Comparison of ENCODE assay signal across 16 cellular contexts in the genomic region with DNA sequence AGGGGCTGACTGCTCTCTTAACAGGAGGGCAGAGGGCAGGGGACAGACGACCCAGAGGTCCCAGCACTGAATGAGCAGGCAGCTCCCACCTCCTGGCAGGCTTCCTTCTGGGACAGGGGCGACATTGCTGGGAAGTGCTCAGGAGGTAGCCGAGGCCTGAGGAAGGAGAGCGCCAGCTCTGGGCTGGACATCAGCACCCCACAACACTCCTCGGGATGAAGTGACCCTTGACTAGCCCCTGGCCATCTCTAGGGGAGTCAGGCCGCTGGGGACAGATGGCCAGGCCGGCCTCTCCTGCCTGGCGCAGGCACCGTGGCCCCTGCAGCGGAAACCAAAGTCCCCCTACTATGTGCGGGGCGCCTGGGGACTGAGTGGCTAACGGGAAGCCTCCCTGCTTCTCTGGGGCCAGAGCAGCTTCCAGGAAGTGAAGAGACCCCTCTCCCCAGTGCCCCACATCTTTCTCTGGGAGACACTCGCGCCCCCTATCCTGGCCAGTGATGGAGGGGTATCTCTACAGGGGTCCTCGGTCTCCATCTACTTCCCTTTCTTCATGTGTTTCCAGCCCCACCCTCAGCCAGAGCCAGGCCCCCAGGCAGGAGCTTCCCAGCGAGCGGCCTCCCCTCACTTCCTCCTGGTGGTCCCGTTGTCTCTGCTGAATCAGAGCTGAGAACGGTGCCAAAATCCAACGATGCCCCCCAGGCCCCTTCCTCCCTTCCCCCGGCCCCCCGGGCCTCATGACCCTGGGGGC. TPM values are rescaled to one million over a fixed set of nuclear protein-coding genes. Genes with fewer than 3 reads are reported as not detected.
DNase-seq lines count a peak whose midpoint lies in the region; ATAC-seq, FAIRE-seq and TF ChIP-seq lines count a peak whose summit lies in the region.
"Had no signal": no experiment of that assay in that cellular context is flagged by ENCODE, and none has a peak within 500 bp of the region (broad histone marks: within the 10 kb centered on the region; RNA-seq: fewer than 3 reads in every experiment).

No MANE protein-coding gene starts in this region.

- H3K4me3 ChIP-seq in HCT116 (replicated peaks in 1 of 2; ENCODE audit: low read depth in 1 of 2, low read length in 2 of 2) (no peak overlapping the region), endothelial cell of umbilical vein (replicated peaks in 1 of 3; ENCODE audit: insufficient read depth in 1 of 3, low read depth in 1 of 3, low read length in 3 of 3) (no peak overlapping the region), OCI-LY7 (ENCODE audit: low read depth, low read length, poor library complexity, severe bottlenecking) (no peak overlapping the region)
- H3K4me3 ChIP-seq: A549, GM23248, MG63 had no signal

- H3K79me2 ChIP-seq in HCT116 (ENCODE audit: insufficient read depth, low read length) (no peaks in the 10 kb centered on the region), endothelial cell of umbilical vein (ENCODE audit: control insufficient read depth, insufficient read depth, low read length) (no peaks in the 10 kb centered on the region), OCI-LY7 (ENCODE audit: insufficient read depth, low read depth, low read length) (no peaks in the 10 kb centered on the region)

- no peaks in the 10 kb centered on the region for H3K9me2 ChIP-seq in HCT116 (ENCODE audit: insufficient read depth)
- no peaks in the 10 kb centered on the region for H3K9me2 ChIP-seq in OCI-LY7 (ENCODE audit: insufficient read depth, low read length)

- CTCF ChIA-PET in HCT116 (lab: Charles Lee) (no interaction called here), endothelial cell of umbilical vein (lab: Charles Lee) (interaction anchor here (1.2 kb wide), 1 partner anchor 10 kb away, joined by 3 read pairs; no protein-coding TSS in a partner anchor), OCI-LY7 (lab: Charles Lee; ENCODE audit: unreplicated experiment) (no interaction called here)

- no peak for ATAC-seq in activated naive CD8-positive, alpha-beta T cell treated with anti-CD3 and anti-CD28 coated beads, Interleukin-2, amount 50 U/mL, for 24 hours
- ATAC-seq in HCT116 (no peak), HG03196 (IDR thresholded peaks at IDR 0.05; ENCODE audit: unreplicated experiment) (no peak)
- no peak for ATAC-seq in stimulated activated naive B cell treated with anti-CD40 and anti-IgM and Interleukin-4, amounts not matched to agents 10 μg/mL and 1 μg/mL and 100 μg/mL, for 72 hours (replicated peaks)
- ATAC-seq: A549 had no signal

- H3K27ac Mint-ChIP-seq in activated naive CD8-positive, alpha-beta T cell = no peak overlapping the region
- H3K27ac Mint-ChIP-seq in activated naive CD8-positive, alpha-beta T cell treated with anti-CD3 and anti-CD28 coated beads, Interleukin-2, amount 50 U/mL, for 24 hours = no peak overlapping the region
- H3K27ac Mint-ChIP-seq in stimulated activated naive B cell treated with anti-CD40 and anti-IgM and Interleukin-4, amounts not matched to agents 10 μg/mL and 1 μg/mL and 100 μg/mL, for 72 hours = no peak overlapping the region

- intact Hi-C loops in HCT116 (cut with micrococcal nuclease) = no loop called here
- intact Hi-C loops in endothelial cell of umbilical vein (cut with micrococcal nuclease) = no loop called here
- intact Hi-C loops in OCI-LY7 (cut with micrococcal nuclease; ENCODE audit: unreplicated experiment) = no loop called here

- dilution Hi-C loops in endothelial cell of umbilical vein (cut with MboI; ENCODE audit: extremely low pct_ligation_motif_present, low sequenced_read_pairs) = no loop called here

- peaks cover 22% of the 10 kb centered on the region for H3K4me1 Mint-ChIP-seq in activated naive CD8-positive, alpha-beta T cell (ENCODE audit: low read depth)
- H3K4me1 Mint-ChIP-seq in activated naive CD8-positive, alpha-beta T cell treated with anti-CD3 and anti-CD28 coated beads, Interleukin-2, amount 50 U/mL, for 24 hours = peaks cover 19% of the 10 kb centered on the region
- H3K4me1 Mint-ChIP-seq in stimulated activated naive B cell treated with anti-CD40 and anti-IgM and Interleukin-4, amounts not matched to agents 10 μg/mL and 1 μg/mL and 100 μg/mL, for 72 hours = peaks cover 18 to 39% of the 10 kb centered on the region in 2 donors

- POLR2A ChIA-PET in HCT116 (lab: Charles Lee) = no interaction called here
- POLR2A ChIA-PET in endothelial cell of umbilical vein (lab: Charles Lee) = no interaction called here
- POLR2A ChIA-PET in OCI-LY7 (lab: Charles Lee) = no interaction called here

- H3K9ac ChIP-seq in HCT116 (ENCODE audit: low read length) (no peak overlapping the region), endothelial cell of umbilical vein (replicated peaks; ENCODE audit: extremely low read depth, insufficient read depth, low read length) (no peak overlapping the region)
- H3K9ac ChIP-seq: GM23248 had no signal

- RAD21 ChIA-PET in HCT116 (lab: Charles Lee; ENCODE audit: low non-redundant PET in 1 of 2, low total read pairs in 2 of 2, uncharacterized antibody in 2 of 2, unreplicated experiment in 2 of 2) = no interaction called here

- H3K36me3 ChIP-seq in HCT116 (ENCODE audit: control insufficient read depth in 1 of 2, insufficient read depth in 2 of 2, low read length in 2 of 2) = no peaks in the 10 kb centered on the region
- H3K36me3 ChIP-seq in endothelial cell of umbilical vein (ENCODE audit: control insufficient read depth in 2 of 2, extremely low read depth in 1 of 2, insufficient read depth in 2 of 2, low read length in 2 of 2) = no peaks in the 10 kb centered on the region
- no peaks in the 10 kb centered on the region for H3K36me3 ChIP-seq in OCI-LY7 (ENCODE audit: insufficient read depth, low read length)
- H3K36me3 ChIP-seq: MG63 had no signal

- H3K9me3 ChIP-seq in HCT116 (ENCODE audit: control insufficient read depth in 1 of 2, insufficient read depth in 1 of 2, low read depth in 1 of 2, low read length in 2 of 2) (no peaks in the 10 kb centered on the region), endothelial cell of umbilical vein (replicated peaks; ENCODE audit: control insufficient read depth, insufficient read depth, low read length) (no peaks in the 10 kb centered on the region), OCI-LY7 (ENCODE audit: low read length) (no peaks in the 10 kb centered on the region)
- H3K9me3 ChIP-seq: A549, MG63 had no signal

- peak overlapping the region; percentile 17 for H3K4me3 Mint-ChIP-seq in activated naive CD8-positive, alpha-beta T cell
- H3K4me3 Mint-ChIP-seq in activated naive CD8-positive, alpha-beta T cell treated with anti-CD3 and anti-CD28 coated beads, Interleukin-2, amount 50 U/mL, for 24 hours = no peak overlapping the region
- H3K4me3 Mint-ChIP-seq in stimulated activated naive B cell treated with anti-CD40 and anti-IgM and Interleukin-4, amounts not matched to agents 10 μg/mL and 1 μg/mL and 100 μg/mL, for 72 hours = peak overlapping the region; percentile 29 to 39

- H4K20me1 ChIP-seq in HCT116 (ENCODE audit: insufficient read depth) (no peaks in the 10 kb centered on the region), endothelial cell of umbilical vein (replicated peaks; ENCODE audit: control insufficient read depth, extremely low read depth, insufficient read depth, low read length) (no peaks in the 10 kb centered on the region), OCI-LY7 (ENCODE audit: insufficient read depth, low read length) (no peaks in the 10 kb centered on the region)

- FAIRE-seq in endothelial cell of umbilical vein (lab: Jason Lieb, UNC) = no peak
- FAIRE-seq: A549 had no signal

- peaks cover 10 to 31% of the 10 kb centered on the region in 2 experiments for H3K4me1 ChIP-seq in HCT116 (ENCODE audit: control insufficient read depth in 1 of 2, insufficient read depth in 2 of 2, low read length in 2 of 2)
- H3K4me1 ChIP-seq in endothelial cell of umbilical vein (ENCODE audit: control insufficient read depth, extremely low read depth, insufficient read depth, low read length) = peaks cover 7% of the 10 kb centered on the region
- H3K4me1 ChIP-seq in OCI-LY7 (ENCODE audit: insufficient read depth, low read length, poor library complexity, severe bottlenecking) = peaks cover 14% of the 10 kb centered on the region

- no peak for DNase-seq in activated naive CD8-positive, alpha-beta T cell treated with anti-CD3 and anti-CD28 coated beads, Interleukin-2, amount 50 U/mL, for 24 hours
- DNase-seq in HCT116 (ENCODE audit: low read depth, low spot score) (no peak), endothelial cell of umbilical vein (ENCODE audit: low read depth, low spot score) (no peak), OCI-LY7 (ENCODE audit: low spot score) (no peak)
- DNase-seq in stimulated activated naive B cell treated with anti-CD40 and anti-IgM and Interleukin-4, amounts not matched to agents 10 μg/mL and 1 μg/mL and 100 μg/mL, for 72 hours = no peak
- no peak for DNase-seq in activated T-cell treated with anti-CD3 and anti-CD28 coated beads, Interleukin-2, amount 50 U/mL, for 48 hours
- DNase-seq: AML-193; GM23248; MG63; NCI-H1092 treated with DMSO at 0.1 percent for 48 hours; NCI-H1694 treated with DMSO at 0.1 percent for 48 hours; NCI-H345; NK-92 treated with Interleukin-12 subunit alpha and Interleukin-12 subunit beta, amount 100 ng/mL, for 24 hours had no signal

- TF ChIP-seq CTCF in HCT116 (IDR thresholded peaks at IDR 0.05 in 2 of 3, conservative IDR thresholded peaks at IDR 0.05 in 1 of 3; ENCODE audit: borderline replicate concordance in 1 of 3, insufficient read depth in 1 of 3, low read depth in 2 of 3, low read length in 2 of 3) (no peak), endothelial cell of umbilical vein (IDR thresholded peaks at IDR 0.05; ENCODE audit: extremely low read depth in 1 of 2, insufficient read depth in 1 of 2, low read depth in 1 of 2, low read length in 2 of 2) (no peak), OCI-LY7 (conservative IDR thresholded peaks at IDR 0.05; ENCODE audit: low read length) (no peak)

- no peaks in the 10 kb centered on the region for H3K36me3 Mint-ChIP-seq in activated naive CD8-positive, alpha-beta T cell
- no peaks in the 10 kb centered on the region for H3K36me3 Mint-ChIP-seq in activated naive CD8-positive, alpha-beta T cell treated with anti-CD3 and anti-CD28 coated beads, Interleukin-2, amount 50 U/mL, for 24 hours (ENCODE audit: low read depth)
- peaks cover 10 to 16% of the 10 kb centered on the region in 2 donors for H3K36me3 Mint-ChIP-seq in stimulated activated naive B cell treated with anti-CD40 and anti-IgM and Interleukin-4, amounts not matched to agents 10 μg/mL and 1 μg/mL and 100 μg/mL, for 72 hours

- H3K27ac ChIP-seq in HCT116 (ENCODE audit: low read depth, low read length) = no peak overlapping the region; the same call in 1 of the 2 replicates
- H3K27ac ChIP-seq in endothelial cell of umbilical vein (ENCODE audit: insufficient read depth, low read depth, low read length) = no peak overlapping the region
- H3K27ac ChIP-seq in OCI-LY7 (ENCODE audit: low read depth, low read length, poor library complexity, severe bottlenecking) = no peak overlapping the region
- H3K27ac ChIP-seq: A549, GM23248 had no signal

- TF ChIP-seq POLR2A in HCT116 (IDR thresholded peaks at IDR 0.05; ENCODE audit: borderline replicate concordance, extremely low read depth, insufficient read depth, insufficient read length) (no peak), endothelial cell of umbilical vein (IDR thresholded peaks at IDR 0.05; ENCODE audit: low read depth, low read length) (no peak)

- no peak for TF ChIP-seq RAD21 in HCT116 (IDR thresholded peaks at IDR 0.05; ENCODE audit: low read depth)

- no peaks in the 10 kb centered on the region for H3K27me3 Mint-ChIP-seq in activated naive CD8-positive, alpha-beta T cell
- H3K27me3 Mint-ChIP-seq in activated naive CD8-positive, alpha-beta T cell treated with anti-CD3 and anti-CD28 coated beads, Interleukin-2, amount 50 U/mL, for 24 hours = peaks cover 44% of the 10 kb centered on the region
- H3K27me3 Mint-ChIP-seq in stimulated activated naive B cell treated with anti-CD40 and anti-IgM and Interleukin-4, amounts not matched to agents 10 μg/mL and 1 μg/mL and 100 μg/mL, for 72 hours = peaks cover 59 to 78% of the 10 kb centered on the region in 2 donors

- H3K27me3 ChIP-seq in HCT116 (ENCODE audit: insufficient read depth, low read length) (no peaks in the 10 kb centered on the region), endothelial cell of umbilical vein (ENCODE audit: control insufficient read depth in 2 of 2, insufficient read depth in 2 of 2, low read length in 2 of 2) (peaks cover 12 to 21% of the 10 kb centered on the region in 2 experiments)
- H3K27me3 ChIP-seq: MG63 had no signal

- H3K4me2 ChIP-seq in HCT116 (ENCODE audit: low read length) (no peak overlapping the region), endothelial cell of umbilical vein (ENCODE audit: insufficient read depth, low read length) (no peak overlapping the region), OCI-LY7 (ENCODE audit: low read length) (no peak overlapping the region)
- H3K4me2 ChIP-seq: A549 had no signal

- no peaks in the 10 kb centered on the region for H3K9me3 Mint-ChIP-seq in activated naive CD8-positive, alpha-beta T cell (ENCODE audit: low read depth)
- no peaks in the 10 kb centered on the region for H3K9me3 Mint-ChIP-seq in activated naive CD8-positive, alpha-beta T cell treated with anti-CD3 and anti-CD28 coated beads, Interleukin-2, amount 50 U/mL, for 24 hours
- H3K9me3 Mint-ChIP-seq in stimulated activated naive B cell treated with anti-CD40 and anti-IgM and Interleukin-4, amounts not matched to agents 10 μg/mL and 1 μg/mL and 100 μg/mL, for 72 hours = no peaks in the 10 kb centered on the region

- no peaks in the 10 kb centered on the region for H3K9me1 ChIP-seq in endothelial cell of umbilical vein (replicated peaks; ENCODE audit: control insufficient read depth, extremely low read depth, insufficient read depth, low read length)

- BruUV-seq in HCT116 (replicated peaks; lab: Mats Ljungman, UMichigan) (TSS peak; percentile 36), endothelial cell of umbilical vein (replicated peaks; lab: Mats Ljungman, UMichigan) (TSS peak; percentile 19), OCI-LY7 (replicated peaks; lab: Mats Ljungman, UMichigan) (no TSS peak)

- H2AFZ ChIP-seq in HCT116 (ENCODE audit: low read depth, low read length, poor library complexity, severe bottlenecking) (no peak overlapping the region), endothelial cell of umbilical vein (ENCODE audit: low read depth, low read length) (no peak overlapping the region), OCI-LY7 (ENCODE audit: low read length) (no peak overlapping the region)
- H2AFZ ChIP-seq: GM23248 had no signal

RNA-seq across cellular contexts. Expression of a gene that starts 10.0 kb away (rescaled TPM):
- 7.5 TPM for total RNA-seq in HCT116 (2021; ENCODE audit: unreplicated experiment)
- polyA plus RNA-seq in HCT116 (2012) = 5.2 and 6.0 TPM in 2 replicates
- not detected in 2 replicates for total RNA-seq in endothelial cell of umbilical vein
- polyA plus RNA-seq in endothelial cell of umbilical vein = 0.05 TPM in 1 of 2 replicates, not detected in the other
- 0.01 TPM in 1 of 2 replicates, not detected in the other for polyA plus RNA-seq in endothelial cell of umbilical vein (2011; cell fraction: cytosol; rRNA removed)
- 0.03 TPM in 1 of 2 replicates, not detected in the other for polyA plus RNA-seq in endothelial cell of umbilical vein (2011; cell fraction: nucleus; rRNA removed)
- polyA plus RNA-seq in endothelial cell of umbilical vein (2012) = 0.05 TPM in 1 of 2 replicates, not detected in the other
- polyA minus RNA-seq in endothelial cell of umbilical vein = not detected in 2 replicates
- not detected for polyA minus RNA-seq in endothelial cell of umbilical vein (2011; cell fraction: cytosol; rRNA and poly(A)+ RNA removed)
- polyA minus RNA-seq in endothelial cell of umbilical vein (2011; cell fraction: nucleus; rRNA and poly(A)+ RNA removed) = not detected in 2 replicates
- total RNA-seq in OCI-LY7 (2014; rRNA removed; shearing (Covaris generic)) = not detected in 2 replicates
- 0.17 TPM in 1 of 2 replicates, not detected in the other for total RNA-seq in OCI-LY7 (2022)
- total RNA-seq: GM23248 had no signal
- polyA plus RNA-seq: GM23248 had no signal

RNA-seq across cellular contexts. Expression of a gene that starts 24.2 kb away (rescaled TPM):
- 18.1 TPM for total RNA-seq in HCT116 (2021; ENCODE audit: unreplicated experiment)
- polyA plus RNA-seq in HCT116 (2012) = 11.8 and 13.0 TPM in 2 replicates
- total RNA-seq in endothelial cell of umbilical vein = 1.6 and 1.8 TPM in 2 replicates
- polyA plus RNA-seq in endothelial cell of umbilical vein = 1.1 and 1.3 TPM in 2 replicates
- polyA plus RNA-seq in endothelial cell of umbilical vein (2011; cell fraction: cytosol; rRNA removed) = 0.75 and 0.87 TPM in 2 replicates
- 0.71 and 1.2 TPM in 2 replicates for polyA plus RNA-seq in endothelial cell of umbilical vein (2011; cell fraction: nucleus; rRNA removed)
- 2.2 and 2.4 TPM in 2 replicates for polyA plus RNA-seq in endothelial cell of umbilical vein (2012)
- polyA minus RNA-seq in endothelial cell of umbilical vein = 2.1 and 3.2 TPM in 2 replicates
- polyA minus RNA-seq in endothelial cell of umbilical vein (2011; cell fraction: cytosol; rRNA and poly(A)+ RNA removed) = 5.0 TPM
- polyA minus RNA-seq in endothelial cell of umbilical vein (2011; cell fraction: nucleus; rRNA and poly(A)+ RNA removed) = 0.87 and 1.2 TPM in 2 replicates
- total RNA-seq in OCI-LY7 (2014; rRNA removed; shearing (Covaris generic)) = 0.08 TPM in 1 of 2 replicates, not detected in the other
- total RNA-seq in OCI-LY7 (2022) = not detected in 2 replicates

RNA-seq across cellular contexts. Expression of a gene that starts 34.1 kb away (rescaled TPM):
- total RNA-seq in HCT116 (2021; ENCODE audit: unreplicated experiment) (15.0 TPM), endothelial cell of umbilical vein (13.5 and 18.3 TPM in 2 replicates), OCI-LY7 (2022) (5.5 and 5.9 TPM in 2 replicates)
- polyA plus RNA-seq in HCT116 (2012) = 17.1 and 21.0 TPM in 2 replicates
- polyA plus RNA-seq in endothelial cell of umbilical vein = 11.9 and 15.8 TPM in 2 replicates
- polyA plus RNA-seq in endothelial cell of umbilical vein (2011; cell fraction: cytosol; rRNA removed) = 9.3 and 10.3 TPM in 2 replicates
- polyA plus RNA-seq in endothelial cell of umbilical vein (2011; cell fraction: nucleus; rRNA removed) = 14.7 and 18.5 TPM in 2 replicates
- polyA plus RNA-seq in endothelial cell of umbilical vein (2012) = 10.3 and 17.7 TPM in 2 replicates
- 14.3 and 23.8 TPM in 2 replicates for polyA minus RNA-seq in endothelial cell of umbilical vein
- 7.0 TPM for polyA minus RNA-seq in endothelial cell of umbilical vein (2011; cell fraction: cytosol; rRNA and poly(A)+ RNA removed)
- 8.7 and 9.9 TPM in 2 replicates for polyA minus RNA-seq in endothelial cell of umbilical vein (2011; cell fraction: nucleus; rRNA and poly(A)+ RNA removed)
- total RNA-seq in OCI-LY7 (2014; rRNA removed; shearing (Covaris generic)) = 2.7 and 7.4 TPM in 2 replicates

RNA-seq across cellular contexts. Expression of a gene that starts 39.5 kb away (rescaled TPM):
- total RNA-seq in HCT116 (2021; ENCODE audit: unreplicated experiment) (59.1 TPM), endothelial cell of umbilical vein (31.6 and 36.0 TPM in 2 replicates), OCI-LY7 (2022) (44.5 and 48.1 TPM in 2 replicates)
- 36.4 and 43.1 TPM in 2 replicates for polyA plus RNA-seq in HCT116 (2012)
- polyA plus RNA-seq in endothelial cell of umbilical vein = 13.8 and 14.0 TPM in 2 replicates
- polyA plus RNA-seq in endothelial cell of umbilical vein (2011; cell fraction: cytosol; rRNA removed) = 8.8 and 12.6 TPM in 2 replicates
- polyA plus RNA-seq in endothelial cell of umbilical vein (2011; cell fraction: nucleus; rRNA removed) = 45.9 and 51.2 TPM in 2 replicates
- polyA plus RNA-seq in endothelial cell of umbilical vein (2012) = 16.2 and 21.2 TPM in 2 replicates
- polyA minus RNA-seq in endothelial cell of umbilical vein = 11.8 and 14.7 TPM in 2 replicates
- polyA minus RNA-seq in endothelial cell of umbilical vein (2011; cell fraction: cytosol; rRNA and poly(A)+ RNA removed) = 15.1 TPM
- 16.2 and 23.8 TPM in 2 replicates for polyA minus RNA-seq in endothelial cell of umbilical vein (2011; cell fraction: nucleus; rRNA and poly(A)+ RNA removed)
- total RNA-seq in OCI-LY7 (2014; rRNA removed; shearing (Covaris generic)) = 19.4 and 23.2 TPM in 2 replicates

RNA-seq across cellular contexts. Expression of a gene that starts 50.5 kb away (rescaled TPM):
- 30.9 TPM for total RNA-seq in HCT116 (2021; ENCODE audit: unreplicated experiment)
- polyA plus RNA-seq in HCT116 (2012) = 37.9 and 39.2 TPM in 2 replicates
- 1.2 TPM in 1 of 2 replicates, not detected in the other for total RNA-seq in endothelial cell of umbilical vein
- 0.35 and 0.81 TPM in 2 replicates for polyA plus RNA-seq in endothelial cell of umbilical vein
- polyA plus RNA-seq in endothelial cell of umbilical vein (2011; cell fraction: cytosol; rRNA removed) = not detected in 2 replicates
- 0.16 TPM in 1 of 2 replicates, not detected in the other for polyA plus RNA-seq in endothelial cell of umbilical vein (2011; cell fraction: nucleus; rRNA removed)
- polyA plus RNA-seq in endothelial cell of umbilical vein (2012) = 1.2 TPM in 1 of 2 replicates, not detected in the other
- polyA minus RNA-seq in endothelial cell of umbilical vein = not detected in 2 replicates
- polyA minus RNA-seq in endothelial cell of umbilical vein (2011; cell fraction: cytosol; rRNA and poly(A)+ RNA removed) = 9.8 TPM
- polyA minus RNA-seq in endothelial cell of umbilical vein (2011; cell fraction: nucleus; rRNA and poly(A)+ RNA removed) = 0.48 TPM in 1 of 2 replicates, not detected in the other
- 0.13 TPM in 1 of 2 replicates, not detected in the other for total RNA-seq in OCI-LY7 (2014; rRNA removed; shearing (Covaris generic))
- total RNA-seq in OCI-LY7 (2022) = 0.61 and 0.74 TPM in 2 replicates
